ENCODE assay signal across 8 cellular contexts in the genomic region with DNA sequence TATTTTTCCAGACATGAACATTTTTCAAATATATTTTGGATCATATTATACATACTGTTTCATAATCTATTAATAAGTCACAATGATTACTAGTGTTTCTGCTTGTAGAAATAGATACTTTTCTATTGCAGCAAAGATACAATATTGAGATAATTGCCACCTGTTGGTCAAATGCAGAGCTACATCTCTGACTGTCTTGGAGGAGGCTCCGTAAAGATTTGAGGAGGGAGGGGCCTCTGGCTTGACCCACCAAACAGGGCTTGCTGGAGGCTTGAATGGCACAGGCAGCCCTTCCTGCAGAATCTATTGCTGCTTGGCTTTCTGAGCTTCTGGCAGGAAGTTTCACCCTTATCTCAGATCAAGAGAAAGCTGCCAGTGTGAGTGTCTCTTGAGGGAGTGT.
DNase-seq lines count a peak whose midpoint lies in the region; ATAC-seq, FAIRE-seq and TF ChIP-seq lines count a peak whose summit lies in the region.

No MANE protein-coding gene starts in this region.

- H3K4me1 Mint-ChIP-seq in mesothelial cell of epicardium, result no peaks in the 10 kb centered on the region

- no peak overlapping the region for H3K4me3 Mint-ChIP-seq in mesothelial cell of epicardium

- ATAC-seq in GM18907 (IDR thresholded peaks at IDR 0.05; ENCODE audit: unreplicated experiment), result peak; percentile 88
- ATAC-seq in HG03439 (IDR thresholded peaks at IDR 0.05; ENCODE audit: unreplicated experiment), result peak; percentile 58

- DNase-seq in CD1c-positive myeloid dendritic cell (ENCODE audit: extremely low spot score) (peak; percentile 35), SW480 (ENCODE audit: low spot score) (peak; percentile 8), ecto neural progenitor cell (ENCODE audit: low spot score) (peak; percentile 54), mesothelial cell of epicardium (ENCODE audit: low spot score in 2 of 2, unreplicated experiment in 2 of 2) (no peak), H54 (ENCODE audit: insufficient read length, low spot score) (no peak), NCI-H2029 treated with DMSO at 0.1 percent for 48 hours (lab: John Stamatoyannopoulos, UW) (no peak)

- H3K36me3 Mint-ChIP-seq in mesothelial cell of epicardium, result no peaks in the 10 kb centered on the region

- TF ChIP-seq CTCF in mesothelial cell of epicardium (IDR thresholded peaks at IDR 0.05; ENCODE audit: unreplicated experiment), result peak; percentile 44

- peaks cover 20% of the 10 kb centered on the region for H3K9me3 Mint-ChIP-seq in mesothelial cell of epicardium

- FAIRE-seq in H54 (lab: Jason Lieb, UNC), result no peak

- TF ChIP-seq POLR2A in H54 (IDR thresholded peaks at IDR 0.05; ENCODE audit: low read depth, low read length), result no peak

- H3K27ac Mint-ChIP-seq in mesothelial cell of epicardium, result no peak overlapping the region

- no peaks in the 10 kb centered on the region for H3K27me3 Mint-ChIP-seq in mesothelial cell of epicardium (ENCODE audit: low read depth)

Comparison
In these comparisons a context has a peak if more than half of its experiments do, and no peak if none do; other contexts are left out.
1. DNase-seq: peak in CD1c-positive myeloid dendritic cell (single experiment), SW480 (single experiment) and ecto neural progenitor cell (single experiment); none in mesothelial cell of epicardium (0 of 2), H54 (single experiment) and NCI-H2029 treated with DMSO at 0.1 percent for 48 hours (single experiment).